ENCODE assay signal across 1 cellular context in the genomic region with DNA sequence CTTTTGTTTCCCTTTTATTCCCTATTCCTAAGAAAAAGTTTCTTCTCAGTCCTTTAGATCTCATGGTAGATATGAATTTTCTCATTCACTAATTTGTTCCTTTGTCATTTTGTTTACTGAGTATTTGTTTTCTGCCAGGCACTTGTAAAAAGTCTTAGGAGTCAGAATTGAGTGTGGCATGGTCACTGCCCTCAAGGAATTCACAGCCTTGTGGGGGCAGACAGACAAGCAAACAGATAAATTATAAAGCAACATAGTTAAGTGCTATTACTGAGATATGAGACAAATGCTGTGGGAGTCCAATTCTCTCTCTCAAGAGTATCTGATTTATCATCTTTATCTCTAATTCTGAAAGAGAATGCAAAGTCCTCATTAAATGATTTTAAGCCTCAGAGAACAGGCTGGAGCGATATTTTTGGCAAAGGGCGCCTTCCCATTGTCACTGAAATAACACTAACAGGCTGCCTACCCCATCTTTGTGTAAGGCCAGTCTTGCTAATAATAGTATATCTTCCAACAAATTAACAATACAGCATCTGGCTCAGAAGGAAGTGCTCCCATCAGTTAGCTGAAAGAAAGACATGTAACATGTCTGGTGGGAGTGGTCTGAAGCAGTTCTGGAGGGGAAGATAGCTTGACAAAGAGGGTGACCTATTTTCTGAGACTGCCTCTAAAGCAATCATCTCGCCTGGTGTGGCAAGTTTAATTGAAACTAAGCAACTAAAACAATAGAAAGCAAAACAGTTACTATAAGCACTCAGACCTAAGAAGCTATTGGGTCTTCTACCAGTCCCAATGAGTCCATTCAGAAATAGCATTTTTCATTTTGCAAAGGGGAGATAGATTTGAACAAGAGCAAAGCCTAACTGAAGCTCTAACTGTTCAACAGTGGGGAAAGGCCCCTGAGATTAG.
TF ChIP-seq lines count a peak whose summit lies in the region.

No MANE protein-coding gene starts in this region.

TF ChIP-seq in HEK293, 187 proteins besides CTCF, POLR2A, EP300 and RAD21 (continued from another document):
- TF ChIP-seq ZNF148 (tag by site-specific recombination; IDR thresholded peaks at IDR 0.05; ENCODE audit: borderline replicate concordance) (no peak), ZNF132 (tag by site-specific recombination; IDR thresholded peaks at IDR 0.05; ENCODE audit: borderline replicate concordance) (no peak)
